ENCODE assay signal across 17 cellular contexts in genomic region chr1:186236921-186237320, GRCh38. TPM values are rescaled to one million over a fixed set of nuclear protein-coding genes. Genes with fewer than 3 reads are reported as not detected.
DNase-seq lines count a peak whose midpoint lies in the region; ATAC-seq and TF ChIP-seq lines count a peak whose summit lies in the region.
"Had no signal": no experiment of that assay in that cellular context is flagged by ENCODE, and none has a peak within 500 bp of the region (broad histone marks: within the 10 kb centered on the region; RNA-seq: fewer than 3 reads in every experiment).

No MANE protein-coding gene starts in this region.

- H3K27me3 ChIP-seq in mammary epithelial cell (ENCODE audit: insufficient read depth, low read length) = no peaks in the 10 kb centered on the region
- H3K27me3 ChIP-seq: neutrophil had no signal

- no peak overlapping the region for H3K27ac Mint-ChIP-seq in activated CD8-positive, alpha-beta memory T cell treated with anti-CD3 and anti-CD28 coated beads, Interleukin-2, amount 10 ng/mL, durations not matched to agents 7 days and 5 days
- no peak overlapping the region for H3K27ac Mint-ChIP-seq in activated CD4-positive, alpha-beta memory T cell treated with anti-CD3 and anti-CD28 coated beads, Interleukin-2, amount 10 ng/mL, durations not matched to agents 7 days and 5 days
- H3K27ac Mint-ChIP-seq: activated naive CD4-positive, alpha-beta T cell treated with anti-CD3 and anti-CD28 coated beads, Interleukin-2, amount 50 U/mL, for 72 hours; CD8-positive, alpha-beta memory T cell; endodermal cell; stimulated activated naive CD8-positive, alpha-beta T cell treated with anti-CD3 and anti-CD28 coated beads, Interleukin-15, amount 100 ng/mL, for 72 hours had no signal

- POLR2A ChIA-PET in activated CD4-positive, alpha-beta memory T cell treated with anti-CD3 and anti-CD28 coated beads, Interleukin-2, amount 10 ng/mL, durations not matched to agents 7 days and 5 days (lab: Charles Lee) = no interaction called here

- in situ Hi-C loops in mammary epithelial cell (cut with MboI; ENCODE audit: low sequenced_read_pairs in 2 of 2) = no loop called here

- no peaks in the 10 kb centered on the region for H3K4me1 Mint-ChIP-seq in activated CD8-positive, alpha-beta memory T cell treated with anti-CD3 and anti-CD28 coated beads, Interleukin-2, amount 10 ng/mL, durations not matched to agents 7 days and 5 days
- no peaks in the 10 kb centered on the region for H3K4me1 Mint-ChIP-seq in activated CD4-positive, alpha-beta memory T cell treated with anti-CD3 and anti-CD28 coated beads, Interleukin-2, amount 10 ng/mL, durations not matched to agents 7 days and 5 days
- H3K4me1 Mint-ChIP-seq: CD8-positive, alpha-beta memory T cell; endodermal cell; stimulated activated naive CD8-positive, alpha-beta T cell treated with anti-CD3 and anti-CD28 coated beads, Interleukin-15, amount 100 ng/mL, for 72 hours had no signal

- H3K27ac ChIP-seq in mammary epithelial cell (ENCODE audit: insufficient read depth, low read depth, low read length) = peak overlapping the region; percentile 27
- H3K27ac ChIP-seq: neutrophil had no signal

- intact Hi-C loops in mammary epithelial cell (cut with micrococcal nuclease) = no loop called here

- CTCF ChIA-PET in mammary epithelial cell (lab: Charles Lee; ENCODE audit: low non-redundant PET) = no interaction called here
- CTCF ChIA-PET in activated CD8-positive, alpha-beta memory T cell treated with anti-CD3 and anti-CD28 coated beads, Interleukin-2, amount 10 ng/mL, durations not matched to agents 7 days and 5 days (lab: Charles Lee) = no interaction called here
- CTCF ChIA-PET in activated CD4-positive, alpha-beta memory T cell treated with anti-CD3 and anti-CD28 coated beads, Interleukin-2, amount 10 ng/mL, durations not matched to agents 7 days and 5 days (lab: Charles Lee) = no interaction called here

- no peaks in the 10 kb centered on the region for H3K9me3 ChIP-seq in mammary epithelial cell (replicated peaks; ENCODE audit: insufficient read depth, low read length)
- H3K9me3 ChIP-seq: neutrophil had no signal

- dilution Hi-C loops in mammary epithelial cell (cut with HindIII; ENCODE audit: low sequenced_read_pairs) = no loop called here

- peak overlapping the region; percentile 49 for H2AFZ ChIP-seq in mammary epithelial cell (ENCODE audit: low read depth, low read length)

- H3K9me3 Mint-ChIP-seq in activated CD8-positive, alpha-beta memory T cell treated with anti-CD3 and anti-CD28 coated beads, Interleukin-2, amount 10 ng/mL, durations not matched to agents 7 days and 5 days (ENCODE audit: low read depth) = no peaks in the 10 kb centered on the region
- no peaks in the 10 kb centered on the region for H3K9me3 Mint-ChIP-seq in activated CD4-positive, alpha-beta memory T cell treated with anti-CD3 and anti-CD28 coated beads, Interleukin-2, amount 10 ng/mL, durations not matched to agents 7 days and 5 days
- H3K9me3 Mint-ChIP-seq: activated naive CD4-positive, alpha-beta T cell treated with anti-CD3 and anti-CD28 coated beads, Interleukin-2, amount 50 U/mL, for 72 hours; endodermal cell; stimulated activated naive CD8-positive, alpha-beta T cell treated with anti-CD3 and anti-CD28 coated beads, Interleukin-15, amount 100 ng/mL, for 72 hours had no signal

- BruUV-seq in mammary epithelial cell (replicated peaks; lab: Mats Ljungman, UMichigan) = no TSS peak

- peak; percentile 93 for DNase-seq in AG10803 (ENCODE audit: low read depth)
- peak; percentile 77 for DNase-seq in LHCN-M2 (ENCODE audit: low read depth)
- peak; percentile 93 for DNase-seq in mammary epithelial cell
- DNase-seq in kidney tubule cell (ENCODE audit: low spot score) = peak; percentile 89
- DNase-seq in NCI-H1092 (lab: John Stamatoyannopoulos, UW) = no peak
- no peak for DNase-seq in activated CD8-positive, alpha-beta memory T cell treated with anti-CD3 and anti-CD28 coated beads, Interleukin-2, amount 10 ng/mL, durations not matched to agents 7 days and 5 days
- DNase-seq in activated CD4-positive, alpha-beta memory T cell treated with anti-CD3 and anti-CD28 coated beads, Interleukin-2, amount 10 ng/mL, durations not matched to agents 7 days and 5 days = no peak
- DNase-seq in NCI-H526 treated with DMSO at 0.1 percent for 48 hours (lab: John Stamatoyannopoulos, UW) = no peak
- DNase-seq: activated CD4-positive, alpha-beta T cell treated with anti-CD3 and anti-CD28 coated beads, Interleukin-2, amount 50 U/mL, for 4 hours; CD8-positive, alpha-beta memory T cell; endodermal cell; NCI-H1105; NCI-H774; stimulated activated CD4-positive, alpha-beta T cell treated with anti-CD3 and anti-CD28 coated beads, Interleukin-2, amount 100 ng/mL, for 24 hours; stimulated activated naive CD8-positive, alpha-beta T cell treated with anti-CD3 and anti-CD28 coated beads, Interleukin-15, amount 100 ng/mL, for 72 hours had no signal

- no peak for TF ChIP-seq CTCF in AG10803 (conservative IDR thresholded peaks at IDR 0.05; ENCODE audit: low read length)
- TF ChIP-seq CTCF in mammary epithelial cell (conservative IDR thresholded peaks at IDR 0.05 in 1 of 2, IDR thresholded peaks at IDR 0.05 in 1 of 2; ENCODE audit: extremely low read depth in 1 of 2, insufficient read depth in 1 of 2, low read depth in 1 of 2, low read length in 2 of 2) = no peak

- H3K9ac ChIP-seq in mammary epithelial cell (ENCODE audit: insufficient read depth, low read length) = no peak overlapping the region

- no peaks in the 10 kb centered on the region for H3K79me2 ChIP-seq in mammary epithelial cell (ENCODE audit: insufficient read depth, low read length)

- H3K4me3 ChIP-seq in AG10803 (ENCODE audit: low read length) (no peak overlapping the region), mammary epithelial cell (replicated peaks in 1 of 3; ENCODE audit: insufficient read depth in 1 of 3, low read depth in 2 of 3, low read length in 3 of 3) (no peak overlapping the region)

- peak overlapping the region; percentile 39 for H3K4me2 ChIP-seq in mammary epithelial cell (ENCODE audit: insufficient read depth, low read depth, low read length)

- no peaks in the 10 kb centered on the region for H3K27me3 Mint-ChIP-seq in activated CD8-positive, alpha-beta memory T cell treated with anti-CD3 and anti-CD28 coated beads, Interleukin-2, amount 10 ng/mL, durations not matched to agents 7 days and 5 days
- no peaks in the 10 kb centered on the region for H3K27me3 Mint-ChIP-seq in activated CD4-positive, alpha-beta memory T cell treated with anti-CD3 and anti-CD28 coated beads, Interleukin-2, amount 10 ng/mL, durations not matched to agents 7 days and 5 days
- H3K27me3 Mint-ChIP-seq: stimulated activated naive CD8-positive, alpha-beta T cell treated with anti-CD3 and anti-CD28 coated beads, Interleukin-15, amount 100 ng/mL, for 72 hours had no signal

- no peaks in the 10 kb centered on the region for H3K36me3 Mint-ChIP-seq in activated CD8-positive, alpha-beta memory T cell treated with anti-CD3 and anti-CD28 coated beads, Interleukin-2, amount 10 ng/mL, durations not matched to agents 7 days and 5 days
- no peaks in the 10 kb centered on the region for H3K36me3 Mint-ChIP-seq in activated CD4-positive, alpha-beta memory T cell treated with anti-CD3 and anti-CD28 coated beads, Interleukin-2, amount 10 ng/mL, durations not matched to agents 7 days and 5 days (ENCODE audit: low read depth)
- H3K36me3 Mint-ChIP-seq: CD8-positive, alpha-beta memory T cell had no signal

- H3K36me3 ChIP-seq in mammary epithelial cell (ENCODE audit: insufficient read depth, low read length) = no peaks in the 10 kb centered on the region
- H3K36me3 ChIP-seq: neutrophil had no signal

- WGBS in mammary epithelial cell (ENCODE audit: low coverage, missing lambda C conversion rate) = 27% methylated on average over 3 of the region's 3 CpGs

- ATAC-seq in activated CD8-positive, alpha-beta memory T cell treated with anti-CD3 and anti-CD28 coated beads, Interleukin-2, amount 10 ng/mL, durations not matched to agents 7 days and 5 days = no peak
- ATAC-seq: activated naive CD4-positive, alpha-beta T cell treated with anti-CD3 and anti-CD28 coated beads, Interleukin-2, amount 50 U/mL, for 72 hours; stimulated activated naive CD8-positive, alpha-beta T cell treated with anti-CD3 and anti-CD28 coated beads, Interleukin-15, amount 100 ng/mL, for 72 hours had no signal

- no peak overlapping the region for H3K4me3 Mint-ChIP-seq in activated CD8-positive, alpha-beta memory T cell treated with anti-CD3 and anti-CD28 coated beads, Interleukin-2, amount 10 ng/mL, durations not matched to agents 7 days and 5 days
- no peak overlapping the region for H3K4me3 Mint-ChIP-seq in activated CD4-positive, alpha-beta memory T cell treated with anti-CD3 and anti-CD28 coated beads, Interleukin-2, amount 10 ng/mL, durations not matched to agents 7 days and 5 days
- H3K4me3 Mint-ChIP-seq: CD8-positive, alpha-beta memory T cell; endodermal cell; stimulated activated naive CD8-positive, alpha-beta T cell treated with anti-CD3 and anti-CD28 coated beads, Interleukin-15, amount 100 ng/mL, for 72 hours had no signal

- no peaks in the 10 kb centered on the region for H4K20me1 ChIP-seq in mammary epithelial cell (ENCODE audit: insufficient read depth, low read length)

- peaks cover 38% of the 10 kb centered on the region for H3K4me1 ChIP-seq in mammary epithelial cell (ENCODE audit: insufficient read depth, low read length)

RNA-seq across cellular contexts. Expression of gene PRG4, which starts 59.2 kb away (rescaled TPM):
- total RNA-seq in LHCN-M2 (2014; rRNA removed) (0.06 TPM in 1 of 2 replicates, not detected in the other), mammary epithelial cell (not detected)
- polyA plus RNA-seq in LHCN-M2 (2012) = not detected
- not detected for polyA plus RNA-seq in mammary epithelial cell
- polyA minus RNA-seq in mammary epithelial cell = not detected
- under 1 TPM in 1 of 2 experiments, not detected in 1; 0.05 TPM for total RNA-seq in activated CD8-positive, alpha-beta memory T cell treated with anti-CD3 and anti-CD28 coated beads, Interleukin-2, amount 10 ng/mL, durations not matched to agents 7 days and 5 days
- under 1 TPM; 0.23 to 0.25 TPM for total RNA-seq in activated CD4-positive, alpha-beta memory T cell treated with anti-CD3 and anti-CD28 coated beads, Interleukin-2, amount 10 ng/mL, durations not matched to agents 7 days and 5 days
- total RNA-seq: endodermal cell had no signal

Comparison
In these comparisons a context has a peak if more than half of its experiments do, and no peak if none do; other contexts are left out.
1. DNase-seq: peak in AG10803 (single experiment), LHCN-M2 (single experiment), mammary epithelial cell (single experiment) and kidney tubule cell (single experiment); none in NCI-H1092 (single experiment), activated CD8-positive, alpha-beta memory T cell treated with anti-CD3 and anti-CD28 coated beads, Interleukin-2, amount 10 ng/mL, durations not matched to agents 7 days and 5 days (single experiment), activated CD4-positive, alpha-beta memory T cell treated with anti-CD3 and anti-CD28 coated beads, Interleukin-2, amount 10 ng/mL, durations not matched to agents 7 days and 5 days (single experiment) and NCI-H526 treated with DMSO at 0.1 percent for 48 hours (single experiment).